ENCODE assay signal across 9 cellular contexts in the genomic region with DNA sequence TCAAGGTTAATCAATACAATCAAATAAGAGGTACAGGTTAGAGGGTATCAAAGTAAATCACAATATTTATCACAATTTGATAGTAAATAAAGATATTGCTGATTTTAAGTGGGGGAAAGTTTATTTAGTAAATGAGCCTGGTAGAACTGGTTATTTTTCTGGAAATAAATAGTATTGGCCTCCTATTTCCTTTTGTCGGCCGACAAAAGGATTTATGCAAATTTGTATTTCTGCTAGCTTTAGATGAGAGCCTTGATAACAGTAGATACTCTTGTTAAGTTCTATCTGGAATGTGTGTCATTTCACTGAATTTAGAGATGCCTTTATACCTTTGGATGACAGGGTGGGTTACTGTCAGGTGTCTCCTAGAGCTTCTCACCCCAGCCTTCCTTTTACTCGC. TPM values are rescaled to one million over a fixed set of nuclear protein-coding genes. Genes with fewer than 3 reads are reported as not detected.
"Had no signal": no experiment of that assay in that cellular context is flagged by ENCODE, and none has a peak within 500 bp of the region (broad histone marks: within the 10 kb centered on the region; RNA-seq: fewer than 3 reads in every experiment).

No MANE protein-coding gene starts in this region.

- FAIRE-seq: HepG2, HTR-8/SVneo had no signal

- H3K27ac ChIP-seq: HL-60 had no signal

- DNase-seq: KBM-7, KG1 had no signal

RNA-seq across cellular contexts. Expression of a gene that starts 17.8 kb away (rescaled TPM):
- total RNA-seq: HepG2, HT-29, HT1080, IMR-90 had no signal
- polyA plus RNA-seq: HepG2, IgD-negative memory B cell had no signal

RNA-seq across cellular contexts. Expression of a gene that starts 52.8 kb away (rescaled TPM):
- total RNA-seq: HepG2, HT-29, HT1080, IMR-90 had no signal
- polyA plus RNA-seq: HepG2, IgD-negative memory B cell, IMR-90 had no signal
